Comparison of ENCODE assay signal across 34 cellular contexts in genomic region chr6:54179152-54179551, GRCh38.
"Had no signal": no experiment of that assay in that cellular context is flagged by ENCODE, and none has a peak within 500 bp of the region (broad histone marks: within the 10 kb centered on the region; RNA-seq: fewer than 3 reads in every experiment).

No MANE protein-coding gene starts in this region.

- H3K36me3 ChIP-seq: MG63 had no signal

- H3K27ac ChIP-seq: KMS-11 had no signal

- H3K27me3 ChIP-seq: MG63 had no signal

- H3K4me3 ChIP-seq: MG63 had no signal

- H3K9me3 ChIP-seq: MG63 had no signal

- H3K9ac ChIP-seq: KMS-11 had no signal

- DNase-seq: Karpas-422, Kasumi-1, MG63, MM.1S, MV-4-11, NCI-H1048, NCI-H1092, NCI-H1092 treated with DMSO at 0.1 percent for 48 hours, NCI-H1105, NCI-H1105 treated with DMSO at 0.1 percent for 48 hours, NCI-H1417, NCI-H1417 treated with DMSO at 0.1 percent for 48 hours, NCI-H1436, NCI-H1436 treated with DMSO at 0.1 percent for 48 hours, NCI-H146, NCI-H1694, NCI-H1694 treated with DMSO at 0.1 percent for 48 hours, NCI-H187, NCI-H187 treated with DMSO at 0.1 percent for 48 hours, NCI-H1930, NCI-H2029, NCI-H2029 treated with DMSO at 0.1 percent for 48 hours, NCI-H2081, NCI-H2081 treated with DMSO at 0.1 percent for 48 hours, NCI-H2107, NCI-H2171, NCI-H2171 treated with DMSO at 0.1 percent for 48 hours, NCI-H2227 treated with DMSO at 0.1 percent for 48 hours, NCI-H226, NCI-H345, NCI-H446, NCI-H446 treated with DMSO at 0.1 percent for 48 hours, NCI-H510A had no signal
